In the genomic region with DNA sequence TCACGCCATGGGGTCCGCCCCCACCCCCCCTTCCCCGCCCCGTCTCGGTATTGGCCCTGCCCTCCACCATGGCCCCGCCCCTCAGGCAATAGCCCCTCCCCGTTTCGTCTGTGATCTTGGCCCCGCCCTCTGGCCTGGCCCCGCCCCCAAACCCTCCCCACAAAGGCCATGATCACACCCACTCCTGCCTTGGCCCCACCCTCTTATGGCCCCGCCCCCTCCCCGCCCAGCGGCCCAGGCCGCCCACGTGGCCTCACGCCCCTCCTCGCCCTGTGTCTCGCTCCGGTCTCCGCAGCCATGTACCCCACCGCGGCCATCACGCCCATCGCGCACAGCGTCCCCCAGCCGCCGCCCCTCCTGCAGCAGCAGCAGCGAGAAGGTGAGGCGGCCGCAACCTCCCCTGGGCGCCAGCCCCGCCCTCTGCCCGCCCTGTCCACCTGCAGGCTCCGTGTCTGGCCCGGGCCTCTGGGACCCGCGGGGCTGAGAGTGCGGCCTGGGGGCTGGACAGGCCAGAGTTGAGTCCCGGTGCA, we compare ENCODE assay signal across 8 cellular contexts.
DNase-seq lines count a peak whose midpoint lies in the region; ATAC-seq, FAIRE-seq and TF ChIP-seq lines count a peak whose summit lies in the region.

No MANE protein-coding gene starts in this region.

- H4K20me1 ChIP-seq in hepatocyte (ENCODE audit: insufficient read depth, poor library complexity, severe bottlenecking) = no peaks in the 10 kb centered on the region

- H3K4me1 ChIP-seq in hepatocyte (ENCODE audit: insufficient read depth) = no peaks in the 10 kb centered on the region

- no peak for FAIRE-seq in HTR-8/SVneo (lab: Jason Lieb, UNC)

- WGBS in hepatocyte (ENCODE audit: low lambda C conversion rate, missing lambda C conversion rate) = 17% methylated on average over 18 of the region's 40 CpGs

- H3K27ac ChIP-seq in hepatocyte = no peak overlapping the region

- no peaks in the 10 kb centered on the region for H3K36me3 ChIP-seq in hepatocyte (replicated peaks; ENCODE audit: insufficient read depth, low read depth)

- no peaks in the 10 kb centered on the region for H3K9me2 ChIP-seq in hepatocyte (replicated peaks; ENCODE audit: insufficient read depth)

- H3K4me3 ChIP-seq in hepatocyte = no peak overlapping the region

- no peaks in the 10 kb centered on the region for H3K79me2 ChIP-seq in hepatocyte

- no peaks in the 10 kb centered on the region for H3K9me3 ChIP-seq in hepatocyte (ENCODE audit: low read depth)

- H3K27me3 ChIP-seq in hepatocyte = peaks cover 8% of the 10 kb centered on the region

- no peak overlapping the region for H2AFZ ChIP-seq in hepatocyte

- TF ChIP-seq CTCF in hepatocyte (IDR thresholded peaks at IDR 0.05; ENCODE audit: poor library complexity) = no peak

- peak; percentile 32 for DNase-seq in HTR-8/SVneo (ENCODE audit: insufficient read length, low spot score)
- peak; percentile 87 for DNase-seq in activated CD8-positive, alpha-beta memory T cell treated with anti-CD3 and anti-CD28 coated beads, Interleukin-2, amount 50 U/mL, for 48 hours
- no peak for DNase-seq in hepatocyte (ENCODE audit: low spot score)
- DNase-seq in stimulated activated CD8-positive, alpha-beta memory T cell treated with anti-CD3 and anti-CD28 coated beads, Interleukin-15, amount 100 ng/mL, for 24 hours (ENCODE audit: low read depth) = peak; percentile 33
- no peak for DNase-seq in hypothalamus (lab: John Stamatoyannopoulos, UW)
- DNase-seq in NCI-H2171 (lab: John Stamatoyannopoulos, UW) = no peak

- peak overlapping the region; percentile 78 for H3K4me2 ChIP-seq in hepatocyte

- ATAC-seq in GM18502 (IDR thresholded peaks at IDR 0.05; ENCODE audit: poor library complexity, unreplicated experiment) (no peak), HG02610 (IDR thresholded peaks at IDR 0.05; ENCODE audit: unreplicated experiment) (no peak)

Comparison
In these comparisons a context has a peak if more than half of its experiments do, and no peak if none do; other contexts are left out.
1. DNase-seq: peak in HTR-8/SVneo (single experiment), activated CD8-positive, alpha-beta memory T cell treated with anti-CD3 and anti-CD28 coated beads, Interleukin-2, amount 50 U/mL, for 48 hours (single experiment) and stimulated activated CD8-positive, alpha-beta memory T cell treated with anti-CD3 and anti-CD28 coated beads, Interleukin-15, amount 100 ng/mL, for 24 hours (single experiment); none in hepatocyte (single experiment), hypothalamus (0 of 51) and NCI-H2171 (single experiment).